1 cellular context compared by ENCODE assay signal in the genomic region with DNA sequence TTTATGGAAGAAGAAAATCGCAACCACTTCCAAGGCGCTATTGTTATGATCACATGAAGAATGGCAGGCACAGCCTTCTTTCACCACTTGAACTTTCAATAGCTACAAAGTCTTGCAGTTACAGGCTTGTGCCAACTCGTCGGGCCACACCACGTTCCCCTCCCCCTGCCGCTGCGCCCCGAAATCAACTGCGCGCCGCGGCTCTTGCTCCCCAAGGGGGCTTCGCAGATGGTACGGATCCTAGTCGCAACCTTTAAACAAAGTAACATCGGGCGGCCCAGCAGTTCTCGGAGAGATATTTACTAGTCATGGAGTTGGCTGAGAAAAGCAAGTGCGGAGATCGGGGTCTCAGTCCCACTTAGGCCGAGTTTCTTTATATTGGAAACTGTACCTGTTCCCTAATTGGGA.
TF ChIP-seq lines count a peak whose summit lies in the region.

No MANE protein-coding gene starts in this region.

TF ChIP-seq in SK-N-SH, 30 proteins besides CTCF, POLR2A, EP300 and RAD21 (continued from another document):
- TF ChIP-seq PBX3 (IDR thresholded peaks at IDR 0.05) (no peak), NFIC (IDR thresholded peaks at IDR 0.05; ENCODE audit: borderline replicate concordance) (no peak)
